Comparison of ENCODE assay signal across 22 cellular contexts in the genomic region with DNA sequence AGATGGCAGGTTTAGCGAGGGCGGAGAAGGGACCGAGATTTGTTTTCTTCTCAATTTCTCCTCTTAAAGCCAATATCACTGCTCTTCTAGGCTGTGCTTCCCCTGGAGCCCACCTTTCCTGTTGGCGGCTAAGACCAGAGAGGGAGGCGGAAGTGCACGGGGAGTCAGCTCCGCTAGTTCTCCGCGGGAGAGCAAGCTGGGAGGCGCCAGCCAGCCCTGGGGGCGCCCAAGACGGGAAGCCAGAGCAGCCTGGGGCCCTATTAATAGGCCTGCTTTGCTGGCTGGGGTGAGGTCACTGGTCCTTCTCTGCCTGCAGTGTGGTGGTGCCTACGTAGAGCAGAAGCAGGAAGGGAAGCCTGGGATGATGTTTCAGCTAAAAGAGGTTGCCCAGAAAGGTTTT.
DNase-seq lines count a peak whose midpoint lies in the region; TF ChIP-seq lines count a peak whose summit lies in the region.
"Had no signal": no experiment of that assay in that cellular context is flagged by ENCODE, and none has a peak within 500 bp of the region (broad histone marks: within the 10 kb centered on the region; RNA-seq: fewer than 3 reads in every experiment).

No MANE protein-coding gene starts in this region.

- H3K4me1 ChIP-seq in ES-I3 (ENCODE audit: insufficient read depth, low read length) (no peaks in the 10 kb centered on the region), iPS-15b (ENCODE audit: control insufficient read depth, insufficient read depth, low read length) (no peaks in the 10 kb centered on the region)
- H3K4me1 ChIP-seq: esophagus squamous epithelium had no signal

- peak overlapping the region; percentile 47; the same call in 1 of the 2 replicates for H3K9ac ChIP-seq in ES-I3 (ENCODE audit: low read depth, low read length)
- H3K9ac ChIP-seq in SK-N-MC (ENCODE audit: insufficient read length): no peak overlapping the region
- H3K9ac ChIP-seq in iPS-15b (ENCODE audit: low read depth, low read length): no peak overlapping the region

- peak overlapping the region; percentile 50 for H3K4me3 ChIP-seq in SK-N-MC
- peak overlapping the region; percentile 80 for H3K4me3 ChIP-seq in iPS-15b (ENCODE audit: low read depth, low read length)
- H3K4me3 ChIP-seq: esophagus squamous epithelium, gastroesophageal sphincter had no signal

- no peak for TF ChIP-seq CTCF in progenitor cell of endocrine pancreas (IDR thresholded peaks at IDR 0.05; ENCODE audit: unreplicated experiment)

- H3K27me3 Mint-ChIP-seq in progenitor cell of endocrine pancreas: peaks cover 74% of the 10 kb centered on the region

- no peaks in the 10 kb centered on the region for H3K4me1 Mint-ChIP-seq in progenitor cell of endocrine pancreas (ENCODE audit: low read depth)
- H3K4me1 Mint-ChIP-seq: activated B cell treated with CpG ODN at 0.5 μM for 24 hours; CD8-positive, alpha-beta memory T cell; natural killer cell had no signal

- no peaks in the 10 kb centered on the region for H3K36me3 Mint-ChIP-seq in progenitor cell of endocrine pancreas (ENCODE audit: insufficient read depth)
- H3K36me3 Mint-ChIP-seq: activated CD4-positive, alpha-beta memory T cell treated with anti-CD3 and anti-CD28 coated beads for 36 hours; mesothelial cell of epicardium; natural killer cell had no signal

- peaks cover 58% of the 10 kb centered on the region for H3K27me3 ChIP-seq in iPS-15b (ENCODE audit: control insufficient read depth, insufficient read depth, low read length)

- DNase-seq in SK-N-MC (ENCODE audit: low read depth, low spot score) (peak; percentile 44), progenitor cell of endocrine pancreas (ENCODE audit: low spot score, unreplicated experiment) (no peak), NCI-H187 (lab: John Stamatoyannopoulos, UW) (no peak), T1000 (lab: John Stamatoyannopoulos, UW) (no peak), midbrain (lab: John Stamatoyannopoulos, UW) (no peak)
- DNase-seq: activated B cell treated with CpG ODN at 0.5 μM for 24 hours; activated CD4-positive, alpha-beta memory T cell treated with anti-CD3 and anti-CD28 coated beads for 36 hours; activated effector memory CD4-positive, alpha-beta T cell treated with anti-CD3 and anti-CD28 coated beads, Interleukin-2, amount 50 U/mL, for 16 hours; activated T-cell treated with anti-CD3 and anti-CD28 coated beads for 4 hours; CD8-positive, alpha-beta memory T cell; effector memory CD8-positive, alpha-beta T cell; esophagus squamous epithelium; natural killer cell; NCI-H1092; NCI-H1930; NCI-H510A had no signal

- H3K27ac Mint-ChIP-seq in progenitor cell of endocrine pancreas: no peak overlapping the region
- H3K27ac Mint-ChIP-seq: activated B cell treated with CpG ODN at 0.5 μM for 24 hours; activated CD4-positive, alpha-beta memory T cell treated with anti-CD3 and anti-CD28 coated beads for 36 hours; CD8-positive, alpha-beta memory T cell; effector memory CD8-positive, alpha-beta T cell; mesothelial cell of epicardium; natural killer cell; T-helper 2 cell treated with Interferon-gamma antibody and Interleukin-4, amounts not matched to agents 5 μg/mL and 100 μg/mL, for 36 hours had no signal

- H3K9me3 Mint-ChIP-seq in progenitor cell of endocrine pancreas (ENCODE audit: low read depth): no peaks in the 10 kb centered on the region
- H3K9me3 Mint-ChIP-seq: mesothelial cell of epicardium; T-helper 2 cell treated with Interferon-gamma antibody and Interleukin-4, amounts not matched to agents 5 μg/mL and 100 μg/mL, for 36 hours had no signal

- no peak overlapping the region for H3K27ac ChIP-seq in SK-N-MC
- H3K27ac ChIP-seq: esophagus squamous epithelium, gastroesophageal sphincter, RWPE1 had no signal

- H3K4me3 Mint-ChIP-seq in progenitor cell of endocrine pancreas (ENCODE audit: low read depth): peak overlapping the region; percentile 21
- H3K4me3 Mint-ChIP-seq: activated B cell treated with CpG ODN at 0.5 μM for 24 hours; activated CD4-positive, alpha-beta memory T cell treated with anti-CD3 and anti-CD28 coated beads for 36 hours; effector memory CD8-positive, alpha-beta T cell; mesothelial cell of epicardium; natural killer cell; T-helper 2 cell treated with Interferon-gamma antibody and Interleukin-4, amounts not matched to agents 5 μg/mL and 100 μg/mL, for 36 hours had no signal

- H3K9me3 ChIP-seq in ES-I3 (ENCODE audit: control insufficient read depth, insufficient read depth, low read length) (no peaks in the 10 kb centered on the region), SK-N-MC (ENCODE audit: low read depth, low read length) (no peaks in the 10 kb centered on the region), iPS-15b (ENCODE audit: control insufficient read depth, insufficient read depth, low read length) (no peaks in the 10 kb centered on the region)

- H3K36me3 ChIP-seq in ES-I3 (ENCODE audit: insufficient read depth, low read length) (no peaks in the 10 kb centered on the region), SK-N-MC (ENCODE audit: insufficient read depth, low read length) (no peaks in the 10 kb centered on the region), iPS-15b (ENCODE audit: control insufficient read depth, insufficient read depth, low read length) (no peaks in the 10 kb centered on the region)
- H3K36me3 ChIP-seq: esophagus squamous epithelium, gastroesophageal sphincter had no signal
